ENCODE assay signal across 24 cellular contexts in the genomic region with DNA sequence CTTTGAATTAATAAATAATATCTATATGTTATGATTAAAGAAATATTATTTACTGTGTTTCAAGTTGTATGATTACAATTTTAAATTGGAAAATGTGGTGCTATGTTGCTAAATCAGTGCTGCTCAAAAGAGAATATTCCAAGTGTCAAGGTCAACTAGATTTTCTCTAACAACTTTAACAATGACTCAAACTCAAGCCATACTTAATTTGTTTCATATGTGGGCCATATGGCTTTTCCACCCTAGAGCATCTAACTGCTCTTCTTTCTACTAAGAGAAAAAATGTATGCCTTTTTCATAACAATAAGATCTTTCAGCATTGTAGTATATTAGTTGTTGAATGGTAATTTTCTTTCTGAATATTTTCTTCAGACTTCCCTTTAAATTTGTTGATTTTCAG. TPM values are rescaled to one million over a fixed set of nuclear protein-coding genes. Genes with fewer than 3 reads are reported as not detected.
DNase-seq lines count a peak whose midpoint lies in the region; ATAC-seq, FAIRE-seq and TF ChIP-seq lines count a peak whose summit lies in the region.
"Had no signal": no experiment of that assay in that cellular context is flagged by ENCODE, and none has a peak within 500 bp of the region (broad histone marks: within the 10 kb centered on the region; RNA-seq: fewer than 3 reads in every experiment).

No MANE protein-coding gene starts in this region.

- DNase-seq in AG09309 (ENCODE audit: low read depth), result peak; percentile 21
- DNase-seq in GM23248, result peak; percentile 50
- DNase-seq in fibroblast of the aortic adventitia (ENCODE audit: low read depth), result peak; percentile 18
- DNase-seq in stimulated activated CD4-positive, alpha-beta T cell treated with anti-CD3 and anti-CD28 coated beads, Interleukin-4, amount 100 ng/mL, for 1 hour, result no peak
- no peak for DNase-seq in activated naive CD8-positive, alpha-beta T cell treated with anti-CD3 and anti-CD28 coated beads, Interleukin-2, amount 50 U/mL, for 24 hours
- DNase-seq in D341Med (ENCODE audit: low spot score), result no peak
- DNase-seq: C1 segment of cervical spinal cord, DMS 273 treated with DMSO at 0.1 percent for 48 hours, DND-41, GF-D8, H9, Karpas-422, NCI-H1048, NCI-H1436, NCI-H1930, NCI-H226, NCI-H524 treated with DMSO at 0.1 percent for 48 hours, SIG-M5 had no signal

- H3K4me3 Mint-ChIP-seq in activated naive CD8-positive, alpha-beta T cell treated with anti-CD3 and anti-CD28 coated beads, Interleukin-2, amount 50 U/mL, for 24 hours, result no peak overlapping the region
- H3K4me3 Mint-ChIP-seq: H9, IgD-negative memory B cell had no signal

- H3K79me2 ChIP-seq in GM23248 (ENCODE audit: insufficient read depth), result no peaks in the 10 kb centered on the region

- ATAC-seq in GM18520 (IDR thresholded peaks at IDR 0.05; ENCODE audit: unreplicated experiment), result no peak
- ATAC-seq in activated naive CD8-positive, alpha-beta T cell treated with anti-CD3 and anti-CD28 coated beads, Interleukin-2, amount 50 U/mL, for 24 hours, result no peak
- ATAC-seq: GM12878, PC-3 had no signal

- H3K4me3 ChIP-seq in AG09309 (ENCODE audit: control insufficient read depth, low read depth, low read length), result no peak overlapping the region
- H3K4me3 ChIP-seq in GM23248, result no peak overlapping the region
- H3K4me3 ChIP-seq in fibroblast of the aortic adventitia (ENCODE audit: low read depth, low read length), result no peak overlapping the region
- H3K4me3 ChIP-seq: GM12878 had no signal

- peaks cover 4% of the 10 kb centered on the region; the same call in 1 of the 2 replicates for H3F3A ChIP-seq in GM23248 (ENCODE audit: insufficient read depth)

- no peaks in the 10 kb centered on the region for H3K9me3 ChIP-seq in GM23248 (ENCODE audit: low read depth)

- peaks cover 20% of the 10 kb centered on the region for H3K27me3 Mint-ChIP-seq in activated naive CD8-positive, alpha-beta T cell treated with anti-CD3 and anti-CD28 coated beads, Interleukin-2, amount 50 U/mL, for 24 hours

- H3K36me3 ChIP-seq in GM23248 (ENCODE audit: low read depth), result no peaks in the 10 kb centered on the region

- H3K36me3 Mint-ChIP-seq in activated naive CD8-positive, alpha-beta T cell treated with anti-CD3 and anti-CD28 coated beads, Interleukin-2, amount 50 U/mL, for 24 hours (ENCODE audit: low read depth), result no peaks in the 10 kb centered on the region
- H3K36me3 Mint-ChIP-seq: IgD-negative memory B cell had no signal

- no peak for TF ChIP-seq CTCF in AG09309 (IDR thresholded peaks at IDR 0.05; ENCODE audit: control insufficient read depth, insufficient read depth, low read depth, low read length, missing control alignments)
- TF ChIP-seq CTCF in fibroblast of the aortic adventitia (IDR thresholded peaks at IDR 0.05; ENCODE audit: insufficient read depth, low read length), result no peak

- peaks cover 5% of the 10 kb centered on the region; the same call in 1 of the 2 replicates for H3K27me3 ChIP-seq in GM23248 (replicated peaks; ENCODE audit: insufficient read depth)

- H3K4me2 ChIP-seq in GM23248 (ENCODE audit: unreplicated experiment), result no peak overlapping the region

- no peak overlapping the region for H2AFZ ChIP-seq in GM23248

- peak; percentile 23 for FAIRE-seq in TTC549 (lab: Jason Lieb, UNC)
- FAIRE-seq: GM12878 had no signal

- in situ Hi-C loops in GM23248 (cut with MboI), result no loop called here

- H4K20me1 ChIP-seq in GM23248 (ENCODE audit: insufficient read depth), result no peaks in the 10 kb centered on the region

- H3K27ac Mint-ChIP-seq in activated naive CD8-positive, alpha-beta T cell treated with anti-CD3 and anti-CD28 coated beads, Interleukin-2, amount 50 U/mL, for 24 hours, result no peak overlapping the region
- H3K27ac Mint-ChIP-seq: H9, IgD-negative memory B cell had no signal

- no peaks in the 10 kb centered on the region for H3K4me1 Mint-ChIP-seq in activated naive CD8-positive, alpha-beta T cell treated with anti-CD3 and anti-CD28 coated beads, Interleukin-2, amount 50 U/mL, for 24 hours
- H3K4me1 Mint-ChIP-seq: IgD-negative memory B cell had no signal

- H3K9ac ChIP-seq in GM23248, result no peak overlapping the region

- H3K4me1 ChIP-seq in GM23248 (ENCODE audit: insufficient read depth), result peaks cover 19% of the 10 kb centered on the region

- H3K9me3 Mint-ChIP-seq in activated naive CD8-positive, alpha-beta T cell treated with anti-CD3 and anti-CD28 coated beads, Interleukin-2, amount 50 U/mL, for 24 hours, result no peaks in the 10 kb centered on the region
- H3K9me3 Mint-ChIP-seq: H9 had no signal

- no peaks in the 10 kb centered on the region for H3K9me2 ChIP-seq in GM23248 (ENCODE audit: insufficient read depth)

- no peak overlapping the region for H3K27ac ChIP-seq in GM23248
- H3K27ac ChIP-seq: RWPE1 had no signal

RNA-seq across cellular contexts. Expression of a gene that starts 8.3 kb away (rescaled TPM):
- 1.4 and 1.7 TPM in 2 replicates for total RNA-seq in GM23248 (2014; rRNA removed; shearing (Covaris generic))
- 0.44 and 0.55 TPM in 2 replicates for polyA plus RNA-seq in GM23248 (2016; fragmentation: Nextera tagmentation; extraction: Ambion mirVana)
- 0.08 and 35.0 TPM in 2 replicates for total RNA-seq in fibroblast of the aortic adventitia (ENCODE audit: low replicate concordance)
- total RNA-seq: GM12878 had no signal
- polyA plus RNA-seq: IgD-negative memory B cell had no signal

Comparison
In these comparisons a context has a peak if more than half of its experiments do, and no peak if none do; other contexts are left out.
1. DNase-seq: peak in AG09309 (single experiment), GM23248 (single experiment) and fibroblast of the aortic adventitia (single experiment); none in stimulated activated CD4-positive, alpha-beta T cell treated with anti-CD3 and anti-CD28 coated beads, Interleukin-4, amount 100 ng/mL, for 1 hour (single experiment), activated naive CD8-positive, alpha-beta T cell treated with anti-CD3 and anti-CD28 coated beads, Interleukin-2, amount 50 U/mL, for 24 hours (single experiment) and D341Med (single experiment).